Comparison of ENCODE assay signal across 1 cellular context in genomic region chr3:9891072-9891622, GRCh38.
TF ChIP-seq lines count a peak whose summit lies in the region.

No MANE protein-coding gene starts in this region.

TF ChIP-seq in endothelial cell of umbilical vein, 7 proteins besides CTCF, POLR2A, EP300 and RAD21:
- no peak for TF ChIP-seq MYC (IDR thresholded peaks at IDR 0.05; ENCODE audit: low read depth, low read length)
- no peak for TF ChIP-seq EZH2 (IDR thresholded peaks at IDR 0.05; ENCODE audit: borderline replicate concordance, low read depth, low read length, severe bottlenecking)
- TF ChIP-seq POLR2AphosphoS5 (IDR thresholded peaks at IDR 0.05; ENCODE audit: insufficient read depth, low read depth, low read length), result no peak
- no peak for TF ChIP-seq GATA2 (IDR thresholded peaks at IDR 0.05; ENCODE audit: insufficient read depth, insufficient read length, low read depth, low read length)
- no peak for TF ChIP-seq FOS (IDR thresholded peaks at IDR 0.05; ENCODE audit: borderline replicate concordance, insufficient read depth, low read length)
- TF ChIP-seq JUN (IDR thresholded peaks at IDR 0.05; ENCODE audit: borderline replicate concordance, insufficient read depth, insufficient read length, low read depth), result no peak
- TF ChIP-seq MAX (IDR thresholded peaks at IDR 0.05; ENCODE audit: insufficient read depth, insufficient read length), result no peak
